In genomic region chr11:110897035-110897434, GRCh38 we compare ENCODE assay signal across 22 cellular contexts.
DNase-seq lines count a peak whose midpoint lies in the region; ATAC-seq and TF ChIP-seq lines count a peak whose summit lies in the region.
"Had no signal": no experiment of that assay in that cellular context is flagged by ENCODE, and none has a peak within 500 bp of the region (broad histone marks: within the 10 kb centered on the region; RNA-seq: fewer than 3 reads in every experiment).

No MANE protein-coding gene starts in this region.

- TF ChIP-seq CTCF in A673 (conservative IDR thresholded peaks at IDR 0.05; ENCODE audit: low read depth, low read length) (no peak), foreskin fibroblast (IDR thresholded peaks at IDR 0.05; ENCODE audit: low read depth, low read length) (no peak)

- no peak overlapping the region for H3K27ac ChIP-seq in A673 (ENCODE audit: low read depth, low read length, poor library complexity, severe bottlenecking)
- H3K27ac ChIP-seq: A549, adrenal gland, coronary artery, heart left ventricle had no signal

- no peaks in the 10 kb centered on the region for H3K27me3 Mint-ChIP-seq in activated T-helper 1 cell treated with anti-CD3 and anti-CD28 coated beads, Interleukin-12 subunit alpha, Interleukin-12 subunit beta, Interleukin-2, Interleukin-4 antibody, amounts not matched to agents 30 ng/mL and 10 ng/mL and 1 ng/mL, durations not matched to agents 14 hours and 24 hours and 36 hours (ENCODE audit: insufficient read depth)

- no peaks in the 10 kb centered on the region for H3K36me3 ChIP-seq in A673 (ENCODE audit: insufficient read depth, low read length, poor library complexity, severe bottlenecking)
- H3K36me3 ChIP-seq: adrenal gland, heart left ventricle had no signal

- CTCF ChIA-PET in A673 (lab: Charles Lee) = no interaction called here

- H3K27me3 ChIP-seq in A673 (replicated peaks; ENCODE audit: insufficient read depth, low read depth, low read length, poor library complexity) = no peaks in the 10 kb centered on the region
- H3K27me3 ChIP-seq: adrenal gland had no signal

- H3K4me3 Mint-ChIP-seq in activated T-helper 1 cell treated with anti-CD3 and anti-CD28 coated beads, Interleukin-12 subunit alpha, Interleukin-12 subunit beta, Interleukin-2, Interleukin-4 antibody, amounts not matched to agents 30 ng/mL and 10 ng/mL and 1 ng/mL, durations not matched to agents 14 hours and 24 hours and 36 hours = no peak overlapping the region
- H3K4me3 Mint-ChIP-seq: memory B cell, nephron progenitor cell had no signal

- DNase-seq in A673 (ENCODE audit: low spot score) (peak; percentile 49), HCEC 1CT (peak; percentile 85), astrocyte of the hippocampus (ENCODE audit: low read depth, low spot score) (peak; percentile 36), foreskin fibroblast (peak; percentile 74 to 86), activated T-cell treated with anti-CD3 and anti-CD28 coated beads for 4 hours (no peak)
- no peak for DNase-seq in activated T-helper 1 cell treated with anti-CD3 and anti-CD28 coated beads, Interleukin-12 subunit alpha, Interleukin-12 subunit beta, Interleukin-2, Interleukin-4 antibody, amounts not matched to agents 30 ng/mL and 10 ng/mL and 1 ng/mL, durations not matched to agents 14 hours and 24 hours and 36 hours (ENCODE audit: low spot score)
- DNase-seq: activated CD4-positive, CD25-positive, alpha-beta regulatory T cell; heart left ventricle; NCI-H146; NCI-H2227 treated with DMSO at 0.1 percent for 48 hours; nephron progenitor cell; NK-92 treated with Interleukin-12 subunit alpha and Interleukin-12 subunit beta, amount 100 ng/mL, for 24 hours; stimulated activated CD4-positive, alpha-beta T cell treated with anti-CD3 and anti-CD28 coated beads, Interleukin-15, amount 100 ng/mL, for 24 hours; stimulated activated naive CD4-positive, alpha-beta T cell; T-helper 2 cell had no signal

- POLR2A ChIA-PET in A673 (lab: Charles Lee; ENCODE audit: low non-redundant PET) = no interaction called here

- no peaks in the 10 kb centered on the region for H3K4me1 Mint-ChIP-seq in activated T-helper 1 cell treated with anti-CD3 and anti-CD28 coated beads, Interleukin-12 subunit alpha, Interleukin-12 subunit beta, Interleukin-2, Interleukin-4 antibody, amounts not matched to agents 30 ng/mL and 10 ng/mL and 1 ng/mL, durations not matched to agents 14 hours and 24 hours and 36 hours (ENCODE audit: low read depth)
- H3K4me1 Mint-ChIP-seq: nephron progenitor cell had no signal

- no peaks in the 10 kb centered on the region for H3K9me3 Mint-ChIP-seq in activated T-helper 1 cell treated with anti-CD3 and anti-CD28 coated beads, Interleukin-12 subunit alpha, Interleukin-12 subunit beta, Interleukin-2, Interleukin-4 antibody, amounts not matched to agents 30 ng/mL and 10 ng/mL and 1 ng/mL, durations not matched to agents 14 hours and 24 hours and 36 hours

- H3K9me3 ChIP-seq in A673 (ENCODE audit: low read depth, low read length, poor library complexity, severe bottlenecking) = no peaks in the 10 kb centered on the region
- H3K9me3 ChIP-seq: A549, adrenal gland, heart left ventricle had no signal

- ATAC-seq in HG02798 (IDR thresholded peaks at IDR 0.05; ENCODE audit: poor library complexity, unreplicated experiment) = no peak
- no peak for ATAC-seq in GM21737 (IDR thresholded peaks at IDR 0.05; ENCODE audit: unreplicated experiment)
- ATAC-seq: A549, HCT116 had no signal

- BruUV-seq in A673 (replicated peaks; lab: Mats Ljungman, UMichigan) = no TSS peak

- peaks cover 6% of the 10 kb centered on the region for H3K4me1 ChIP-seq in A673 (ENCODE audit: insufficient read depth, low read length, poor library complexity, severe bottlenecking)
- H3K4me1 ChIP-seq: A549, heart left ventricle had no signal

- intact Hi-C loops in A673 (cut with micrococcal nuclease; ENCODE audit: unreplicated experiment) = no loop called here
- intact Hi-C loops in activated T-helper 1 cell treated with anti-CD3 and anti-CD28 coated beads, Interleukin-12 subunit alpha, Interleukin-12 subunit beta, Interleukin-2, Interleukin-4 antibody, amounts not matched to agents 30 ng/mL and 10 ng/mL and 1 ng/mL, durations not matched to agents 14 hours and 24 hours and 36 hours (cut with micrococcal nuclease) = no loop called here

- H3K36me3 Mint-ChIP-seq in activated T-helper 1 cell treated with anti-CD3 and anti-CD28 coated beads, Interleukin-12 subunit alpha, Interleukin-12 subunit beta, Interleukin-2, Interleukin-4 antibody, amounts not matched to agents 30 ng/mL and 10 ng/mL and 1 ng/mL, durations not matched to agents 14 hours and 24 hours and 36 hours (ENCODE audit: low read depth) = no peaks in the 10 kb centered on the region

- H3K27ac Mint-ChIP-seq in activated T-helper 1 cell treated with anti-CD3 and anti-CD28 coated beads, Interleukin-12 subunit alpha, Interleukin-12 subunit beta, Interleukin-2, Interleukin-4 antibody, amounts not matched to agents 30 ng/mL and 10 ng/mL and 1 ng/mL, durations not matched to agents 14 hours and 24 hours and 36 hours = no peak overlapping the region
- H3K27ac Mint-ChIP-seq: memory B cell, nephron progenitor cell had no signal

- H3K4me3 ChIP-seq in A673 (ENCODE audit: low read depth, low read length, poor library complexity, severe bottlenecking) (no peak overlapping the region), foreskin fibroblast (ENCODE audit: low read depth in 1 of 2, low read length in 2 of 2) (no peak overlapping the region)
- H3K4me3 ChIP-seq: A549, adrenal gland, coronary artery, heart left ventricle had no signal

Comparison
In these comparisons a context has a peak if more than half of its experiments do, and no peak if none do; other contexts are left out.
1. DNase-seq: peak in A673 (single experiment), HCEC 1CT (single experiment), astrocyte of the hippocampus (single experiment) and foreskin fibroblast (2 of 2); none in activated T-cell treated with anti-CD3 and anti-CD28 coated beads for 4 hours (single experiment) and activated T-helper 1 cell treated with anti-CD3 and anti-CD28 coated beads, Interleukin-12 subunit alpha, Interleukin-12 subunit beta, Interleukin-2, Interleukin-4 antibody, amounts not matched to agents 30 ng/mL and 10 ng/mL and 1 ng/mL, durations not matched to agents 14 hours and 24 hours and 36 hours (single experiment).